Comparison of ENCODE assay signal across 9 cellular contexts in the genomic region with DNA sequence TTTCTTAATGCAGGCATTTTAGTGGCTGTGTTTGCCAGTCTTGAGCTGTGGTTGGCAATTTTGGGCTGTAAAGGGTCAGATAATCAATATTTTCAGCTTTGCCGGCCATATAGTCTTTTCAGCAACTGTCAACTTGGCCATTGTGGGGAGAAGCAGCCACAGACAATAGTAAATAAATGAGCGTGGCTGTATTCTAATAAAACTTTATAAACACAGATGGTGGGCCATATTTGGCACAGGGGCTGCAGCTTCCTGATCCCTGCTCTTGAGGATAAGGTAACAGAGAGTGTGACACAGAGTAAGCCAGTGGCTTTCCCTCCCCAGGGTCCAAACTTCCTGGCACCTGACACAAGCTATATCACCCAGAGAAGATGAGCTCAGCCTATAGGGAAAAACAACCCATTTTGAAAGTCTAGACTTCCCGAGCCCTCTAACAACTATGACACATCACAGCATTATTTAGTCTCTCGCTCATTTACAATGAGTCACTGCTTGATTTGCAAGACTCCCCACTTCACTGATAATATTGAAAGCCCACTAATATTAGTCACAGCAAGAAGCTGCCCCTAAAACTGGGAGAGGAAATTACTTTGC.
DNase-seq lines count a peak whose midpoint lies in the region; ATAC-seq, FAIRE-seq and TF ChIP-seq lines count a peak whose summit lies in the region.
"Had no signal": no experiment of that assay in that cellular context is flagged by ENCODE, and none has a peak within 500 bp of the region (broad histone marks: within the 10 kb centered on the region; RNA-seq: fewer than 3 reads in every experiment).

No MANE protein-coding gene starts in this region.

- WGBS in IMR-90 (ENCODE audit: extremely low coverage in 2 of 2, insufficient read length in 1 of 2), 2 experiments = no CpG with 5 or more reads among the region's 4 CpGs
- 46 to 57% (median 53%) methylated on average over 4 of the region's 4 CpGs for WGBS in small intestine, 3 donors

- TF ChIP-seq POLR2A in IMR-90 (IDR thresholded peaks at IDR 0.05; ENCODE audit: low read depth, low read length) = no peak

- H3K4me1 ChIP-seq in IMR-90 (ENCODE audit: control insufficient read depth, insufficient read depth, low read length) (no peaks in the 10 kb centered on the region), small intestine (ENCODE audit: control insufficient read depth in 2 of 2, insufficient read depth in 1 of 2, low read depth in 1 of 2, low read length in 1 of 2) (no peaks in the 10 kb centered on the region)

- H2BK20ac ChIP-seq in IMR-90 (ENCODE audit: low read depth, low read length) = no peak overlapping the region

- in situ Hi-C loops in IMR-90 (cut with MboI; ENCODE audit: low sequenced_read_pairs) = no loop called here

- H2AK5ac ChIP-seq in IMR-90 (ENCODE audit: low read depth, low read length) = no peak overlapping the region

- no peaks in the 10 kb centered on the region for H3K79me1 ChIP-seq in IMR-90 (ENCODE audit: low read depth in 1 of 2, low read length in 2 of 2)

- peak; percentile 34 for DNase-seq in AG08396 (ENCODE audit: low spot score)
- peak; percentile 91 for DNase-seq in IMR-90
- DNase-seq in UCSD-AML1 (lab: John Stamatoyannopoulos, UW; ENCODE audit: unreplicated experiment) = no peak
- no peak for DNase-seq in small intestine
- no peak for DNase-seq in NCI-H1105 treated with DMSO at 0.1 percent for 48 hours (lab: John Stamatoyannopoulos, UW)
- DNase-seq in caudate nucleus (lab: John Stamatoyannopoulos, UW) = no peak
- DNase-seq: NCI-H1694 had no signal

- H3K4me3 ChIP-seq in IMR-90 (ENCODE audit: insufficient read depth, low read depth, low read length) (no peak overlapping the region), small intestine (ENCODE audit: low read depth in 1 of 2, low read length in 2 of 2) (no peak overlapping the region)

- no peak overlapping the region for H3K14ac ChIP-seq in IMR-90 (replicated peaks; ENCODE audit: low read depth, low read length)

- H2BK15ac ChIP-seq in IMR-90 (ENCODE audit: low read depth, low read length) = no peak overlapping the region

- no peak overlapping the region for H3K18ac ChIP-seq in IMR-90 (ENCODE audit: low read depth, low read length)

- H3K9ac ChIP-seq in IMR-90 (ENCODE audit: low read depth, low read length) = no peak overlapping the region

- no peak overlapping the region for H3K23ac ChIP-seq in IMR-90 (ENCODE audit: low read depth, low read length)

- no peak overlapping the region for H2AK9ac ChIP-seq in IMR-90 (replicated peaks; ENCODE audit: low read depth, low read length, poor library complexity)

- H4K5ac ChIP-seq in IMR-90 (ENCODE audit: low read depth, low read length) = no peak overlapping the region

- H3K27me3 ChIP-seq in IMR-90 (ENCODE audit: control insufficient read depth, insufficient read depth, low read length) = no peaks in the 10 kb centered on the region
- H3K27me3 ChIP-seq in small intestine (ENCODE audit: control insufficient read depth in 2 of 2, insufficient read depth in 2 of 2, low read length in 2 of 2) = peaks cover 0 to 5% of the 10 kb centered on the region in 2 donors

- no peak for FAIRE-seq in small intestine (lab: Jason Lieb, UNC)

- intact Hi-C loops in IMR-90 (cut with micrococcal nuclease) = no loop called here

- no peak overlapping the region for H2AFZ ChIP-seq in IMR-90 (replicated peaks; ENCODE audit: low read length, poor library complexity)

- no peak overlapping the region for H3K4ac ChIP-seq in IMR-90 (ENCODE audit: low read depth, low read length)

- POLR2A ChIA-PET in IMR-90 (lab: Charles Lee; ENCODE audit: unreplicated experiment) = no interaction called here

- H4K20me1 ChIP-seq in IMR-90 (ENCODE audit: insufficient read depth, low read length) = no peaks in the 10 kb centered on the region

- H4K8ac ChIP-seq in IMR-90 (ENCODE audit: low read depth in 2 of 2, low read length in 2 of 2) = no peak overlapping the region

- BruUV-seq in IMR-90 (replicated peaks; lab: Mats Ljungman, UMichigan) = no TSS peak

- H4K91ac ChIP-seq in IMR-90 (ENCODE audit: insufficient read depth, low read depth, low read length) = no peak overlapping the region

- no peak overlapping the region for H3K56ac ChIP-seq in IMR-90 (ENCODE audit: extremely low read depth, insufficient read depth, low read length)

- H3K36me3 ChIP-seq in IMR-90 (ENCODE audit: control insufficient read depth, insufficient read depth, low read length) (no peaks in the 10 kb centered on the region), small intestine (ENCODE audit: control insufficient read depth in 2 of 2, insufficient read depth in 2 of 2, low read length in 2 of 2) (no peaks in the 10 kb centered on the region)

- dilution Hi-C loops in IMR-90 (cut with HindIII; ENCODE audit: low sequenced_read_pairs, unreplicated experiment) = no loop called here

- no peak overlapping the region for H3K4me2 ChIP-seq in IMR-90 (ENCODE audit: low read depth, low read length)

- no peak overlapping the region for H3K27ac ChIP-seq in IMR-90 (ENCODE audit: insufficient read depth, low read length)
- no peak overlapping the region for H3K27ac ChIP-seq in small intestine (ENCODE audit: low read depth in 1 of 2, low read length in 1 of 2)
- no peak overlapping the region for H3K27ac ChIP-seq in caudate nucleus (ENCODE audit: low read depth, low read length)

- TF ChIP-seq RAD21 in IMR-90 (IDR thresholded peaks at IDR 0.05; ENCODE audit: low read length) = no peak

- CTCF ChIA-PET in IMR-90 (lab: Yijun Ruan, JAX) = interaction anchor here (1.2 kb wide), 1 partner anchor 8 kb away, joined by 5 read pairs; no protein-coding TSS in a partner anchor

- no peak overlapping the region for H2BK5ac ChIP-seq in IMR-90 (ENCODE audit: low read depth, low read length, poor library complexity, severe bottlenecking)

- no peaks in the 10 kb centered on the region for H3K9me1 ChIP-seq in IMR-90 (ENCODE audit: insufficient read depth, low read length)

- no peaks in the 10 kb centered on the region for H3K9me3 ChIP-seq in IMR-90 (ENCODE audit: control insufficient read depth, insufficient read depth, low read length)
- no peaks in the 10 kb centered on the region for H3K9me3 ChIP-seq in small intestine (ENCODE audit: control insufficient read depth, low read depth)

- H2BK120ac ChIP-seq in IMR-90 (ENCODE audit: low read depth, low read length) = no peak overlapping the region

- TF ChIP-seq CTCF in IMR-90 (conservative IDR thresholded peaks at IDR 0.05; ENCODE audit: low read depth, low read length) = no peak

- peak; percentile 39 for ATAC-seq in GM19372 (IDR thresholded peaks at IDR 0.05; ENCODE audit: low read depth, unreplicated experiment)
- peak; percentile 79 for ATAC-seq in IMR-90 (ENCODE audit: low read depth)
- peak; percentile 67 for ATAC-seq in esophagus mucosa

TF ChIP-seq in IMR-90, 13 proteins besides CTCF, POLR2A, EP300 and RAD21:
- TF ChIP-seq BHLHE40 (IDR thresholded peaks at IDR 0.05; ENCODE audit: low read depth, low read length) = peak; percentile 67
- TF ChIP-seq FOS (IDR thresholded peaks at IDR 0.05; ENCODE audit: low read depth, low read length) = peak; percentile 98
- TF ChIP-seq MXI1 (IDR thresholded peaks at IDR 0.05; ENCODE audit: borderline replicate concordance, low read depth, low read length) = no peak
- TF ChIP-seq CEBPB (IDR thresholded peaks at IDR 0.05; ENCODE audit: low read depth, low read length) = peak; percentile 86
- no peak for TF ChIP-seq MAZ (IDR thresholded peaks at IDR 0.05; ENCODE audit: borderline replicate concordance, low read depth, low read length)
- TF ChIP-seq MAFK (IDR thresholded peaks at IDR 0.05; ENCODE audit: low read depth, low read length) = 0 out of 2 replicates have a peak, but pooled peaks have one; percentile 25

Comparison
In these comparisons a context has a peak if more than half of its experiments do, and no peak if none do; other contexts are left out.
1. DNase-seq: peak in AG08396 (single experiment) and IMR-90 (single experiment); none in UCSD-AML1 (single experiment), small intestine (single experiment), NCI-H1105 treated with DMSO at 0.1 percent for 48 hours (single experiment) and caudate nucleus (0 of 61).
2. Peak in every context shown above with its lines, with median percentiles within 50 percentile points of each other: ATAC-seq.